ENCODE assay signal across 1 cellular context in genomic region chr15:59116141-59116540, GRCh38.
TF ChIP-seq lines count a peak whose summit lies in the region.

No MANE protein-coding gene starts in this region.

TF ChIP-seq in GM23338, 12 proteins besides CTCF, POLR2A, EP300 and RAD21 (continued from another document):
- TF ChIP-seq REST (IDR thresholded peaks at IDR 0.05; ENCODE audit: unreplicated experiment), result no peak
- no peak for TF ChIP-seq NANOG (IDR thresholded peaks at IDR 0.05; ENCODE audit: borderline replicate concordance)
- TF ChIP-seq ZNF114 (CRISPR knock-in tag; IDR thresholded peaks at IDR 0.05), result no peak
